Comparison of ENCODE assay signal across 9 cellular contexts in the genomic region with DNA sequence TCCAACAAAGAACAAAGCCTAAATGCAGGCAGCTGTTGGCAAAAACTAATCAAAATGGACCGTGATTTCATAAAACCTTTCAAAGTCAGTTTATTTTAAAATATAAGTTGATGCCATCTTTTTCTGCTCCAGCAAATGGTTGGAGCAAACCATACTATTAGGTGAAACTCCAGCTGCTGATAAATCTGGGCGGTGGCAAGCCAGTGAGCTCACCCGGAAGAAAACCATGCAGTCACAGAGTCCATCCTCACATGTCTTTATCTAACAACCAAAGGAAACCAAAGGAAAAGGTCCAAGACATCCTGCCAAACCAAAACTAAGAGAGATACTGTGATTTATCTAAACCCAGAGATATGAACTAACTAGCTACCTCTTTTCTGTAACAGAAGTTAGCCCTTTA.
A peak's percentile ranks its signal among the peaks of the same experiment; 100 is the strongest.
DNase-seq lines count a peak whose midpoint lies in the region; ATAC-seq and TF ChIP-seq lines count a peak whose summit lies in the region.
"Had no signal": no experiment of that assay in that cellular context is flagged by ENCODE, and none has a peak within 500 bp of the region (broad histone marks: within the 10 kb centered on the region; RNA-seq: fewer than 3 reads in every experiment).

No MANE protein-coding gene starts in this region.

- no peaks in the 10 kb centered on the region for H4K20me1 ChIP-seq in mammary epithelial cell (ENCODE audit: insufficient read depth, low read length)

- no TSS peak for BruUV-seq in mammary epithelial cell (replicated peaks; lab: Mats Ljungman, UMichigan)

- in situ Hi-C loops in mammary epithelial cell (cut with MboI; ENCODE audit: low sequenced_read_pairs in 2 of 2): no loop called here

- H3K79me2 ChIP-seq in mammary epithelial cell (ENCODE audit: insufficient read depth, low read length): peaks cover 75% of the 10 kb centered on the region

- DNase-seq in LoVo (ENCODE audit: low spot score) (peak; percentile 23), mammary epithelial cell (peak; percentile 68), right lobe of liver (no peak), NCI-H2029 treated with DMSO at 0.1 percent for 48 hours (lab: John Stamatoyannopoulos, UW) (no peak), RKO (ENCODE audit: low spot score) (no peak), ureter (ENCODE audit: low spot score) (no peak)
- DNase-seq: NCI-H446 had no signal

- TF ChIP-seq POLR2A in right lobe of liver (IDR thresholded peaks at IDR 0.05): no peak

- TF ChIP-seq CTCF in 22Rv1 (IDR thresholded peaks at IDR 0.05) (no peak), mammary epithelial cell (conservative IDR thresholded peaks at IDR 0.05 in 1 of 2, IDR thresholded peaks at IDR 0.05 in 1 of 2; ENCODE audit: extremely low read depth in 1 of 2, insufficient read depth in 1 of 2, low read depth in 1 of 2, low read length in 2 of 2) (no peak), right lobe of liver (IDR thresholded peaks at IDR 0.05) (no peak)

- 96% methylated on average over 3 of the region's 3 CpGs for WGBS in mammary epithelial cell (ENCODE audit: low coverage, missing lambda C conversion rate)
- 29% methylated on average over 3 of the region's 3 CpGs for WGBS in right lobe of liver (ENCODE audit: insufficient coverage, low coverage, low lambda C conversion rate, missing lambda C conversion rate)

- ATAC-seq in right lobe of liver: peak; percentile 12 to 43 (median 34)
- ATAC-seq in HG03045 (IDR thresholded peaks at IDR 0.05; ENCODE audit: unreplicated experiment): no peak

- H3K27ac ChIP-seq in 22Rv1 (peak overlapping the region; percentile 59), mammary epithelial cell (ENCODE audit: insufficient read depth, low read depth, low read length) (peak overlapping the region; percentile 94), right lobe of liver (no peak overlapping the region)

- H3K9ac ChIP-seq in mammary epithelial cell (ENCODE audit: insufficient read depth, low read length): peak overlapping the region; percentile 39

- H3K4me3 ChIP-seq in mammary epithelial cell (replicated peaks in 1 of 3; ENCODE audit: insufficient read depth in 1 of 3, low read depth in 2 of 3, low read length in 3 of 3) (no peak overlapping the region), right lobe of liver (no peak overlapping the region)

- H3K9me3 ChIP-seq in mammary epithelial cell (replicated peaks; ENCODE audit: insufficient read depth, low read length) (no peaks in the 10 kb centered on the region), right lobe of liver (no peaks in the 10 kb centered on the region)

- H3K4me1 ChIP-seq in mammary epithelial cell (ENCODE audit: insufficient read depth, low read length) (peaks cover 29% of the 10 kb centered on the region), right lobe of liver (peaks cover 0 to 41% (median 11%) of the 10 kb centered on the region in 4 donors)

- CTCF ChIA-PET in mammary epithelial cell (lab: Charles Lee; ENCODE audit: low non-redundant PET): no interaction called here

- dilution Hi-C loops in mammary epithelial cell (cut with HindIII; ENCODE audit: low sequenced_read_pairs): no loop called here

- H3K4me2 ChIP-seq in mammary epithelial cell (ENCODE audit: insufficient read depth, low read depth, low read length): peak overlapping the region; percentile 74

- H2AFZ ChIP-seq in mammary epithelial cell (ENCODE audit: low read depth, low read length): no peak overlapping the region

- H3K36me3 ChIP-seq in mammary epithelial cell (ENCODE audit: insufficient read depth, low read length): peaks cover 2% of the 10 kb centered on the region
- H3K36me3 ChIP-seq in right lobe of liver: no peaks in the 10 kb centered on the region

- H3K27me3 ChIP-seq in mammary epithelial cell (ENCODE audit: insufficient read depth, low read length): no peaks in the 10 kb centered on the region
- no peaks in the 10 kb centered on the region for H3K27me3 ChIP-seq in right lobe of liver

- intact Hi-C loops in mammary epithelial cell (cut with micrococcal nuclease) (no loop called here), right lobe of liver (cut with DNase I) (no loop called here)

Comparison
In these comparisons a context has a peak if more than half of its experiments do, and no peak if none do; other contexts are left out.
1. H3K27ac ChIP-seq: peak in 22Rv1 (single experiment) and mammary epithelial cell (single experiment); none in right lobe of liver (0 of 3).
2. DNase-seq: peak in LoVo (single experiment) and mammary epithelial cell (single experiment); none in right lobe of liver (0 of 3), NCI-H2029 treated with DMSO at 0.1 percent for 48 hours (single experiment), RKO (single experiment) and ureter (single experiment).